In genomic region chr1:111604931-111605330, GRCh38 we compare ENCODE assay signal across 1 cellular context.
TF ChIP-seq lines count a peak whose summit lies in the region.

No MANE protein-coding gene starts in this region.

TF ChIP-seq in K562, 482 proteins besides CTCF, POLR2A, EP300 and RAD21:
- no peak for TF ChIP-seq MNT (conservative IDR thresholded peaks at IDR 0.05)
- TF ChIP-seq ARID1B (IDR thresholded peaks at IDR 0.05), result no peak
- no peak for TF ChIP-seq PTRF (tag; IDR thresholded peaks at IDR 0.05)
- no peak for TF ChIP-seq RFX1 (IDR thresholded peaks at IDR 0.05)
- no peak for TF ChIP-seq FOXP4 (CRISPR knock-in tag; IDR thresholded peaks at IDR 0.05; ENCODE audit: borderline replicate concordance)
- TF ChIP-seq PHF8 (IDR thresholded peaks at IDR 0.05; ENCODE audit: borderline replicate concordance, low read length), result no peak
- no peak for TF ChIP-seq SAP30 (IDR thresholded peaks at IDR 0.05; ENCODE audit: borderline replicate concordance, insufficient read depth, low read depth, low read length, poor library complexity, severe bottlenecking)
- TF ChIP-seq MXD1 (CRISPR knock-in tag; IDR thresholded peaks at IDR 0.05; ENCODE audit: borderline replicate concordance, poor library complexity, severe bottlenecking), result no peak
- no peak for TF ChIP-seq AFF4 (CRISPR knock-in tag; IDR thresholded peaks at IDR 0.05)
- no peak for TF ChIP-seq MAFK (IDR thresholded peaks at IDR 0.05; ENCODE audit: low read length)
- TF ChIP-seq HOMEZ (CRISPR knock-in tag; IDR thresholded peaks at IDR 0.05), result no peak
- no peak for TF ChIP-seq ZNF518B (CRISPR knock-in tag; IDR thresholded peaks at IDR 0.05)
- no peak for TF ChIP-seq SMAD3 (CRISPR knock-in tag; conservative IDR thresholded peaks at IDR 0.05)
- TF ChIP-seq ZBED1 (IDR thresholded peaks at IDR 0.05), result no peak
- no peak for TF ChIP-seq SIRT6 (IDR thresholded peaks at IDR 0.05; ENCODE audit: low read depth, low read length)
- no peak for TF ChIP-seq HMGN3 (IDR thresholded peaks at IDR 0.05; ENCODE audit: borderline replicate concordance, extremely low read depth, insufficient read length, low read depth, low read length)
- no peak for TF ChIP-seq KLF10 (CRISPR knock-in tag; IDR thresholded peaks at IDR 0.05)
- no peak for TF ChIP-seq ZNF318 (IDR thresholded peaks at IDR 0.05; ENCODE audit: borderline replicate concordance in 1 of 2, low read depth in 1 of 2)
TF ChIP-seq in K562: peak in this region for 0.
